Comparison of ENCODE assay signal across 1 cellular context in genomic region chr22:26483439-26484359, GRCh38.
TF ChIP-seq lines count a peak whose summit lies in the region.

Gene HPS4 (minus strand): TSS chr22:26483783. CDS start chr22:26481762, 2,021 bp downstream.
Gene SRRD (plus strand): TSS chr22:26483877. CDS start chr22:26483891, 14 bp downstream.

TF ChIP-seq in GM12878, 131 proteins besides CTCF, POLR2A, EP300 and RAD21 (continued from another document and continues in another):
- TF ChIP-seq SMC3 (IDR thresholded peaks at IDR 0.05; ENCODE audit: borderline replicate concordance, low read length) (no peak), SUZ12 (IDR thresholded peaks at IDR 0.05; ENCODE audit: unreplicated experiment) (no peak), NFXL1 (IDR thresholded peaks at IDR 0.05; ENCODE audit: borderline replicate concordance) (no peak), POLR2AphosphoS2 (IDR thresholded peaks at IDR 0.05; ENCODE audit: low read depth, low read length) (peak; percentile 73; the same call in 1 of the 2 replicates), ELK1 (IDR thresholded peaks at IDR 0.05; ENCODE audit: low read depth, low read length) (no peak), PAX5 (IDR thresholded peaks at IDR 0.05; ENCODE audit: borderline replicate concordance, low read depth, low read length) (0 out of 2 replicates have a peak, but pooled peaks have one; percentile 18), REST (IDR thresholded peaks at IDR 0.05; ENCODE audit: low read depth, low read length) (no peak), NR2F1 (conservative IDR thresholded peaks at IDR 0.05) (peak; percentile 97), ZBTB33 (IDR thresholded peaks at IDR 0.05) (no peak), MYC (IDR thresholded peaks at IDR 0.05; ENCODE audit: insufficient read depth, insufficient read length, insufficient replicate concordance, low read length, severe bottlenecking) (peak; percentile 33), CBX3 (IDR thresholded peaks at IDR 0.05; ENCODE audit: borderline replicate concordance, low read depth) (no peak), MTA2 (IDR thresholded peaks at IDR 0.05; ENCODE audit: low read depth) (0 out of 2 replicates have a peak, but pooled peaks have one; percentile 15), NR2C1 (IDR thresholded peaks at IDR 0.05) (peak; percentile 85), EED (IDR thresholded peaks at IDR 0.05; ENCODE audit: low read depth) (peak; percentile 45; the same call in 1 of the 2 replicates), NFYA (IDR thresholded peaks at IDR 0.05; ENCODE audit: borderline replicate concordance, low read depth, low read length) (no peak), CREM (IDR thresholded peaks at IDR 0.05; ENCODE audit: low read depth) (peak; percentile 100), DPF2 (IDR thresholded peaks at IDR 0.05) (peak; percentile 78; the same call in 1 of the 2 replicates), RBBP5 (conservative IDR thresholded peaks at IDR 0.05) (no peak), ZNF687 (IDR thresholded peaks at IDR 0.05) (peak; percentile 63; the same call in 1 of the 2 replicates), IKZF1 (conservative IDR thresholded peaks at IDR 0.05) (peak; percentile 93), ZBTB4 (CRISPR knock-in tag; IDR thresholded peaks at IDR 0.05) (no peak), HDGF (IDR thresholded peaks at IDR 0.05) (peak; percentile 66; the same call in 1 of the 2 replicates), PAX8 (IDR thresholded peaks at IDR 0.05) (no peak), RELB (IDR thresholded peaks at IDR 0.05; ENCODE audit: low read depth) (peak; percentile 52), CBFB (IDR thresholded peaks at IDR 0.05; ENCODE audit: low read depth) (peak; percentile 64), SREBF2 (IDR thresholded peaks at IDR 0.05; ENCODE audit: low read length) (no peak), STAT1 (conservative IDR thresholded peaks at IDR 0.05) (0 out of 2 replicates have a peak, but pooled peaks have one; percentile 69), POLR2AphosphoS5 (IDR thresholded peaks at IDR 0.05; ENCODE audit: low read length) (peak; percentile 83; the same call in 1 of the 2 replicates), ZBED1 (IDR thresholded peaks at IDR 0.05; ENCODE audit: borderline replicate concordance) (no peak), CHD2 (IDR thresholded peaks at IDR 0.05; ENCODE audit: borderline replicate concordance, low read depth, low read length) (peak; percentile 83; the same call in 1 of the 2 replicates), ZBTB11 (CRISPR knock-in tag; IDR thresholded peaks at IDR 0.05) (no peak), ZNF622 (IDR thresholded peaks at IDR 0.05) (no peak), ZSCAN29 (IDR thresholded peaks at IDR 0.05) (no peak), PBX3 (IDR thresholded peaks at IDR 0.05; ENCODE audit: insufficient replicate concordance, low read depth, low read length) (no peak), KAT2A (conservative IDR thresholded peaks at IDR 0.05; ENCODE audit: control insufficient read depth, low read depth, low read length) (no peak), SREBF1 (IDR thresholded peaks at IDR 0.05; ENCODE audit: low read length) (no peak), MXI1 (IDR thresholded peaks at IDR 0.05; ENCODE audit: low read depth, low read length) (peak; percentile 84; the same call in 1 of the 2 replicates), JUNB (IDR thresholded peaks at IDR 0.05) (no peak), MAX (IDR thresholded peaks at IDR 0.05; ENCODE audit: low read depth, low read length) (peak; percentile 77), FOXK2 (IDR thresholded peaks at IDR 0.05) (no peak; the same call in 1 of the 2 replicates), ZNF207 (IDR thresholded peaks at IDR 0.05; ENCODE audit: borderline replicate concordance) (peak; percentile 97), HCFC1 (IDR thresholded peaks at IDR 0.05; ENCODE audit: low read length) (peak; percentile 87)
